26 cellular contexts compared by ENCODE assay signal in the genomic region with DNA sequence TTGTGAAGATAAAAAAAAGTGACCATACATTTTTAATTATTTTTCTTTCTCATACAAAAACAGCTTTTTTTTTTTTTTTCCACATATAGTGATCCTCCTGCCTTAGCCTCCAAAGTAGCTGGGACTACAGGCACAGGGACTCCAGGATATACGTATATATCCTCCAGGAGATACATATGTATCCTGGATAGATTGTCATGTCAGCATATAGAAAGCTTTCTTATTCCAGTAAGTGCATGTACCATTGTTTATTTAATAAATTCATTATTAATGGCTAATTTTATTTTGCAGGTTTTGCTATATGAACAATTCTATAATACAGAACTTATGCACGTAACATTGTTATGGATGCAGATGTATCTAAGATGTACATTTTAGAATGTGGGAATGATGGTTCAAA.
"Had no signal": no experiment of that assay in that cellular context is flagged by ENCODE, and none has a peak within 500 bp of the region (broad histone marks: within the 10 kb centered on the region; RNA-seq: fewer than 3 reads in every experiment).

No MANE protein-coding gene starts in this region.

- H3K27me3 ChIP-seq: stomach, suprapubic skin, testis, thyroid gland, tibial artery, tibial nerve, transverse colon, upper lobe of left lung, upper lobe of right lung, uterus, vagina had no signal

- FAIRE-seq: urothelium cell line had no signal

- H3K9me3 ChIP-seq: suprapubic skin, testis, thoracic aorta, thyroid gland, tibial artery, tibial nerve, transverse colon, upper lobe of left lung, upper lobe of right lung, uterus, vagina had no signal

- H3K4me3 ChIP-seq: stomach, suprapubic skin, testis, thoracic aorta, thyroid gland, tibial artery, tibial nerve, transverse colon, upper lobe of left lung, upper lobe of right lung, uterus, vagina had no signal

- DNase-seq: stimulated activated CD4-positive, alpha-beta T cell treated with anti-CD3 and anti-CD28 coated beads, Interleukin-2, amount 100 ng/mL, for 48 hours; stimulated activated CD4-positive, alpha-beta T cell treated with anti-CD3 and anti-CD28 coated beads, Interleukin-4, amount 100 ng/mL, for 1 hour; stimulated activated CD4-positive, alpha-beta T cell treated with anti-CD3 and anti-CD28 coated beads, Interleukin-4, amount 100 ng/mL, for 24 hours; stimulated activated CD4-positive, alpha-beta T cell treated with anti-CD3 and anti-CD28 coated beads, Interleukin-4, amount 100 ng/mL, for 4 hours; stimulated activated CD8-positive, alpha-beta memory T cell treated with anti-CD3 and anti-CD28 coated beads, Interleukin-4, amount 100 ng/mL, for 48 hours; stimulated activated naive B cell treated with anti-CD40 and anti-IgM and Interleukin-4, amounts not matched to agents 10 μg/mL and 1 μg/mL and 100 μg/mL, for 72 hours; stimulated activated naive CD4-positive, alpha-beta T cell; stimulated activated naive CD4-positive, alpha-beta T cell treated with Interleukin-2 at 50 U/mL for 16 hours; stimulated activated naive CD8-positive, alpha-beta T cell treated with anti-CD3 and anti-CD28 coated beads, Interleukin-15, amount 100 ng/mL, for 72 hours; stimulated activated naive CD8-positive, alpha-beta T cell treated with anti-CD3 and anti-CD28 coated beads, Interleukin-15, Interleukin-2, amounts not matched to agents 100 U/mL and 50 U/mL, for 24 hours; stomach; substantia nigra; testis; thyroid gland; tibial artery; transverse colon; trophoblast cell; upper lobe of left lung; upper lobe of right lung; uterus had no signal

- H3K27ac ChIP-seq: stomach, suprapubic skin, testis, thoracic aorta, thyroid gland, tibial artery, tibial nerve, transverse colon, upper lobe of left lung, upper lobe of right lung, uterus, vagina had no signal

- H3K4me1 ChIP-seq: stomach, suprapubic skin, testis, thyroid gland, tibial artery, transverse colon, upper lobe of left lung, upper lobe of right lung, uterus, vagina had no signal

- ATAC-seq: stimulated activated effector memory CD8-positive, alpha-beta T cell treated with anti-CD3 and anti-CD28 coated beads, Interleukin-12 subunit alpha, Interleukin-12 subunit beta, amount 100 ng/mL, for 72 hours; stimulated activated naive B cell treated with anti-CD40 and anti-IgM and Interleukin-4, amounts not matched to agents 10 μg/mL and 1 μg/mL and 100 μg/mL, for 72 hours; stimulated activated naive CD8-positive, alpha-beta T cell treated with anti-CD3 and anti-CD28 coated beads, Interleukin-15, amount 100 ng/mL, for 72 hours; stimulated activated naive CD8-positive, alpha-beta T cell treated with anti-CD3 and anti-CD28 coated beads, Interleukin-15, Interleukin-2, amounts not matched to agents 100 U/mL and 50 U/mL, for 24 hours; upper lobe of right lung had no signal

- H3K36me3 ChIP-seq: stomach, suprapubic skin, thoracic aorta, thyroid gland, tibial artery, tibial nerve, transverse colon, upper lobe of left lung, upper lobe of right lung, uterus, vagina had no signal
